Comparison of ENCODE assay signal across 2 cellular contexts in the genomic region with DNA sequence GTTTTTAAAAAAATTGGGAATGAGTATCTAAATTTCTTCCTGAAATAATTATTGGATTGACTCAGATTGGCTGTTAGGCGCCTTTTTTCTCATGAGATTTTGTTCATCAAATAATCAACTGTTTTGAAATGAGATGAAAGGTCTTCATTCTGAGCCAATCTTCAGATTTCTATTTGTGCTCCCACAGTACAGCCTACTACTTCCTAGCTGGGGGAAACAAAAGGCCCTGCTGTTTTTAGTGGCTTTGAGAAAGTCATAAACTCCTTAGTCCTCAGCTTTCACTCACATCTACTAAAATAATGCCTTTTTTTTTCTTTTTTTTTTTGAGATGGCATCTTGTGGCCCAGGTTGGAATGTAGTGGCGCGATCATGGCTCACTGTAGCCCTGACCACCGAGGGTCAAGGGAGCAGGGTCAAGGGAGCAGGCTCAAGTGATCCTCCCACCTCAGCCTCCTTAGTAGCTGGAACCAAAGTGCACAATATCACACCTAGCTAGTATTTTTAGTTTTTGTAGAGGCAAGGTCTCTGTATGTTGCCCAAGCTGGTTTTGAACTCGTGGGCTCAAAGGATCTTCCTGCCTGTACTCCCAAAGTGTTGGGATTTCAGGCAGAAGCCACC.
TF ChIP-seq lines count a peak whose summit lies in the region.

No MANE protein-coding gene starts in this region.

TF ChIP-seq in SK-N-SH treated with all-trans-retinoic acid at 6 μM for 48 hours, 23 proteins besides CTCF, POLR2A, EP300 and RAD21 (continued from another document):
- TF ChIP-seq CSRNP3 (CRISPR knock-in tag; IDR thresholded peaks at IDR 0.05), result no peak
- no peak for TF ChIP-seq BACH2 (CRISPR knock-in tag; IDR thresholded peaks at IDR 0.05; ENCODE audit: borderline replicate concordance)
- TF ChIP-seq, protein P1, sequence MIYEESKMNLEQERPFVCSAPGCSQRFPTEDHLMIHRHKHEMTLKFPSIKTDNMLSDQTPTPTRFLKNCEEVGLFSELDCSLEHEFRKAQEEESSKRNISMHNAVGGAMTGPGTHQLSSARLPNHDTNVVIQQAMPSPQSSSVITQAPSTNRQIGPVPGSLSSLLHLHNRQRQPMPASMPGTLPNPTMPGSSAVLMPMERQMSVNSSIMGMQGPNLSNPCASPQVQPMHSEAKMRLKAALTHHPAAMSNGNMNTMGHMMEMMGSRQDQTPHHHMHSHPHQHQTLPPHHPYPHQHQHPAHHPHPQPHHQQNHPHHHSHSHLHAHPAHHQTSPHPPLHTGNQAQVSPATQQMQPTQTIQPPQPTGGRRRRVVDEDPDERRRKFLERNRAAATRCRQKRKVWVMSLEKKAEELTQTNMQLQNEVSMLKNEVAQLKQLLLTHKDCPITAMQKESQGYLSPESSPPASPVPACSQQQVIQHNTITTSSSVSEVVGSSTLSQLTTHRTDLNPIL (CRISPR knock-in tag; IDR thresholded peaks at IDR 0.05; ENCODE audit: low read depth), result no peak
- TF ChIP-seq, protein P2, sequence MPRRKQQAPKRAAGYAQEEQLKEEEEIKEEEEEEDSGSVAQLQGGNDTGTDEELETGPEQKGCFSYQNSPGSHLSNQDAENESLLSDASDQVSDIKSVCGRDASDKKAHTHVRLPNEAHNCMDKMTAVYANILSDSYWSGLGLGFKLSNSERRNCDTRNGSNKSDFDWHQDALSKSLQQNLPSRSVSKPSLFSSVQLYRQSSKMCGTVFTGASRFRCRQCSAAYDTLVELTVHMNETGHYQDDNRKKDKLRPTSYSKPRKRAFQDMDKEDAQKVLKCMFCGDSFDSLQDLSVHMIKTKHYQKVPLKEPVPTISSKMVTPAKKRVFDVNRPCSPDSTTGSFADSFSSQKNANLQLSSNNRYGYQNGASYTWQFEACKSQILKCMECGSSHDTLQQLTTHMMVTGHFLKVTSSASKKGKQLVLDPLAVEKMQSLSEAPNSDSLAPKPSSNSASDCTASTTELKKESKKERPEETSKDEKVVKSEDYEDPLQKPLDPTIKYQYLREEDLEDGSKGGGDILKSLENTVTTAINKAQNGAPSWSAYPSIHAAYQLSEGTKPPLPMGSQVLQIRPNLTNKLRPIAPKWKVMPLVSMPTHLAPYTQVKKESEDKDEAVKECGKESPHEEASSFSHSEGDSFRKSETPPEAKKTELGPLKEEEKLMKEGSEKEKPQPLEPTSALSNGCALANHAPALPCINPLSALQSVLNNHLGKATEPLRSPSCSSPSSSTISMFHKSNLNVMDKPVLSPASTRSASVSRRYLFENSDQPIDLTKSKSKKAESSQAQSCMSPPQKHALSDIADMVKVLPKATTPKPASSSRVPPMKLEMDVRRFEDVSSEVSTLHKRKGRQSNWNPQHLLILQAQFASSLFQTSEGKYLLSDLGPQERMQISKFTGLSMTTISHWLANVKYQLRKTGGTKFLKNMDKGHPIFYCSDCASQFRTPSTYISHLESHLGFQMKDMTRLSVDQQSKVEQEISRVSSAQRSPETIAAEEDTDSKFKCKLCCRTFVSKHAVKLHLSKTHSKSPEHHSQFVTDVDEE (CRISPR knock-in tag; IDR thresholded peaks at IDR 0.05), result no peak
- TF ChIP-seq GLIS3 (CRISPR knock-in tag; IDR thresholded peaks at IDR 0.05), result no peak

TF ChIP-seq in SK-N-SH, 30 proteins besides CTCF, POLR2A, EP300 and RAD21 (continued from another document):
- TF ChIP-seq PBX3 (IDR thresholded peaks at IDR 0.05), result no peak
- TF ChIP-seq RCOR1 (IDR thresholded peaks at IDR 0.05; ENCODE audit: low read length), result no peak
- no peak for TF ChIP-seq RFX5 (IDR thresholded peaks at IDR 0.05; ENCODE audit: low read length)
- TF ChIP-seq MEF2A (IDR thresholded peaks at IDR 0.05; ENCODE audit: borderline replicate concordance, low read depth), result no peak
- no peak for TF ChIP-seq FOXM1 (IDR thresholded peaks at IDR 0.05; ENCODE audit: low read depth)
- TF ChIP-seq, protein P3, sequence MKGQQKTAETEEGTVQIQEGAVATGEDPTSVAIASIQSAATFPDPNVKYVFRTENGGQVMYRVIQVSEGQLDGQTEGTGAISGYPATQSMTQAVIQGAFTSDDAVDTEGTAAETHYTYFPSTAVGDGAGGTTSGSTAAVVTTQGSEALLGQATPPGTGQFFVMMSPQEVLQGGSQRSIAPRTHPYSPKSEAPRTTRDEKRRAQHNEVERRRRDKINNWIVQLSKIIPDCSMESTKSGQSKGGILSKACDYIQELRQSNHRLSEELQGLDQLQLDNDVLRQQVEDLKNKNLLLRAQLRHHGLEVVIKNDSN (IDR thresholded peaks at IDR 0.05; ENCODE audit: borderline replicate concordance, low read depth), result no peak
- TF ChIP-seq, protein P4, sequence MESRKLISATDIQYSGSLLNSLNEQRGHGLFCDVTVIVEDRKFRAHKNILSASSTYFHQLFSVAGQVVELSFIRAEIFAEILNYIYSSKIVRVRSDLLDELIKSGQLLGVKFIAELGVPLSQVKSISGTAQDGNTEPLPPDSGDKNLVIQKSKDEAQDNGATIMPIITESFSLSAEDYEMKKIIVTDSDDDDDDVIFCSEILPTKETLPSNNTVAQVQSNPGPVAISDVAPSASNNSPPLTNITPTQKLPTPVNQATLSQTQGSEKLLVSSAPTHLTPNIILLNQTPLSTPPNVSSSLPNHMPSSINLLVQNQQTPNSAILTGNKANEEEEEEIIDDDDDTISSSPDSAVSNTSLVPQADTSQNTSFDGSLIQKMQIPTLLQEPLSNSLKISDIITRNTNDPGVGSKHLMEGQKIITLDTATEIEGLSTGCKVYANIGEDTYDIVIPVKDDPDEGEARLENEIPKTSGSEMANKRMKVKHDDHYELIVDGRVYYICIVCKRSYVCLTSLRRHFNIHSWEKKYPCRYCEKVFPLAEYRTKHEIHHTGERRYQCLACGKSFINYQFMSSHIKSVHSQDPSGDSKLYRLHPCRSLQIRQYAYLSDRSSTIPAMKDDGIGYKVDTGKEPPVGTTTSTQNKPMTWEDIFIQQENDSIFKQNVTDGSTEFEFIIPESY (IDR thresholded peaks at IDR 0.05; ENCODE audit: borderline replicate concordance, low read depth), result no peak
TF ChIP-seq in SK-N-SH: peak in this region for 0.
